8 cellular contexts compared by ENCODE assay signal in the genomic region with DNA sequence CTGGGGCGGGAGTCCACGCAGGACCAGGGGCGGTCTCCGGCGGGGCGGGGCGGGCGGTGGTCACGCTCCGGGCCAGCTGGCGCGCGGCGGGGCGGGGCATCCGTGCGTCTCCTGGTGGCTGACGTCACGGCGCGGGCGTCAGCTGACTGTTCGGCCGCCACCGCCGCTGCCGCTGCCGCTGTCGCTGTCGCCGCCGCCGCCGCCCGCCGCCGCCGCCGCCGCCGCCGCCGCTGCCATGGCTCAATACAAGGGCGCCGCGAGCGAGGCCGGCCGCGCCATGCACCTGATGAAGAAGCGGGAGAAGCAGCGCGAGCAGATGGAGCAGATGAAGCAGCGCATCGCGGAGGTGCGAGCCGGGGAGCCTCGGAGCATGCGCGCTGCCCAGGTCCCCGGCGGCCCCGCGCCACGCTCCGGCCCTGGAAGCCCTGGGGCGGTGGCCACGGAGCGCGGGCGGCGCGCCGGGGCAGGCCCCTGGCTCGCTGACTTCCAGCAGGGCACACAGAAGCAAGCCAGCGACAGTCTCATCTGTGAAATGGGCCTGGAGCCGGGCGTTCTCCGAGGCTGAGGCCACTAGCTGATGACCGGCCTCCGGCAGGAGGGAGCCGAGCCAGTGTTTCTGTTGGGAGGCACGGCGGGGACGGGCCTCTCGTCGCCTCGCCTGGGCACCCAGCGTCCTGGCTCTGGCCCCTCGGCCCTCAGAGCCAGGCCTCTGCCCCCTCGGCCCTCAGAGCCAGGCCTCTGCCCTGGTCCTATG. TPM values are rescaled to one million over a fixed set of nuclear protein-coding genes. Genes with fewer than 3 reads are reported as not detected.
A peak's percentile ranks its signal among the peaks of the same experiment; 100 is the strongest.
DNase-seq lines count a peak whose midpoint lies in the region; ATAC-seq and TF ChIP-seq lines count a peak whose summit lies in the region.

A gene with protein sequence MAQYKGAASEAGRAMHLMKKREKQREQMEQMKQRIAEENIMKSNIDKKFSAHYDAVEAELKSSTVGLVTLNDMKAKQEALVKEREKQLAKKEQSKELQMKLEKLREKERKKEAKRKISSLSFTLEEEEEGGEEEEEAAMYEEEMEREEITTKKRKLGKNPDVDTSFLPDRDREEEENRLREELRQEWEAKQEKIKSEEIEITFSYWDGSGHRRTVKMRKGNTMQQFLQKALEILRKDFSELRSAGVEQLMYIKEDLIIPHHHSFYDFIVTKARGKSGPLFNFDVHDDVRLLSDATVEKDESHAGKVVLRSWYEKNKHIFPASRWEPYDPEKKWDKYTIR (plus strand): TSS at position 141 of the 754 bp plus-strand sequence. CDS start 95 bp downstream, at position 236.

- H3K9me3 Mint-ChIP-seq in nephron progenitor cell = peaks cover 58% of the 10 kb centered on the region

- H3K27ac ChIP-seq in BLaER1 treated with 17β-estradiol and CSF1 and Interleukin-3, amounts not matched to agents 10 nM and 100 nM = peak within 1 kb of the TSS; percentile 57 to 72 (median 65)
- H3K27ac ChIP-seq in Panc1 (ENCODE audit: low read length) (peak within 1 kb of the TSS; percentile 87), substantia nigra (ENCODE audit: low read depth, low read length, poor library complexity, severe bottlenecking) (peak within 1 kb of the TSS; percentile 79)

- H3K4me2 ChIP-seq in BLaER1 treated with 17β-estradiol and CSF1 and Interleukin-3, amounts not matched to agents 10 nM and 100 nM = peak within 1 kb of the TSS; percentile 79 to 91 (median 88)

- peaks cover 9 to 33% (median 21%) of the 10 kb centered on the region in 10 experiments; a peak in 19 of 20 replicates for H3K4me1 ChIP-seq in BLaER1 treated with 17β-estradiol and CSF1 and Interleukin-3, amounts not matched to agents 10 nM and 100 nM
- peaks cover 26% of the 10 kb centered on the region for H3K4me1 ChIP-seq in Panc1 (ENCODE audit: control insufficient read depth, insufficient read depth, low read length)

- POLR2A ChIA-PET in Panc1 (lab: Charles Lee) = interaction anchor here (0.5 kb wide), 1 partner anchor 46 kb away, joined by 9 read pairs; a partner anchor contains a TSS

- H3K27me3 Mint-ChIP-seq in nephron progenitor cell (ENCODE audit: low read depth, poor library complexity) = no peaks in the 10 kb centered on the region

- H3K4me3 ChIP-seq in BLaER1 treated with 17β-estradiol and CSF1 and Interleukin-3, amounts not matched to agents 10 nM and 100 nM = peak within 1 kb of the TSS; percentile 60 to 73 (median 67)
- H3K4me3 ChIP-seq in Panc1 (ENCODE audit: low read depth in 2 of 2, low read length in 2 of 2) (peak within 1 kb of the TSS; percentile 84 to 86), fibroblast of the aortic adventitia (ENCODE audit: low read depth, low read length) (peak within 1 kb of the TSS; percentile 73)

- peaks cover 9% of the 10 kb centered on the region for H3K36me3 Mint-ChIP-seq in nephron progenitor cell (ENCODE audit: low read depth)

- H3K27me3 ChIP-seq in BLaER1 treated with 17β-estradiol and CSF1 and Interleukin-3, amounts not matched to agents 10 nM and 100 nM = peaks cover 9 to 78% (median 45%) of the 10 kb centered on the region in 11 experiments; a peak in 20 of 22 replicates
- H3K27me3 ChIP-seq in Panc1 (ENCODE audit: control insufficient read depth, insufficient read depth, low read length) = no peaks in the 10 kb centered on the region

- DNase-seq in GM19240 (ENCODE audit: insufficient read length, low spot score) (peak; percentile 74), Panc1 (ENCODE audit: low read depth, low spot score) (no peak), fibroblast of the aortic adventitia (ENCODE audit: low read depth) (peak; percentile 41), nephron progenitor cell (peak; percentile 79), substantia nigra (lab: John Stamatoyannopoulos, UW) (peak in 47 of 49 donors; percentile 8 to 86 (median 55))
- peak; percentile 90 for DNase-seq in activated effector memory CD4-positive, alpha-beta T cell treated with anti-CD3 and anti-CD28 coated beads, Interleukin-2, amount 50 U/mL, for 16 hours

- intact Hi-C loops in Panc1 (cut with micrococcal nuclease; ENCODE audit: unreplicated experiment) = no loop called here

- BruUV-seq in Panc1 (replicated peaks; lab: Mats Ljungman, UMichigan) = no TSS peak

- in situ Hi-C loops in Panc1 (cut with HindIII; ENCODE audit: low pct_unique_long_range_greater_than_20kb, low sequenced_read_pairs) = no loop called here

- H3K4me3 Mint-ChIP-seq in nephron progenitor cell = peak within 1 kb of the TSS; percentile 80

- TF ChIP-seq CTCF in Panc1 (IDR thresholded peaks at IDR 0.05) = no peak
- no peak for TF ChIP-seq CTCF in fibroblast of the aortic adventitia (IDR thresholded peaks at IDR 0.05; ENCODE audit: insufficient read depth, low read length)
- no peak for TF ChIP-seq CTCF in nephron progenitor cell (IDR thresholded peaks at IDR 0.05)

- CTCF ChIA-PET in Panc1 (lab: Charles Lee) = no interaction called here

- peaks cover 7 to 82% (median 32%) of the 10 kb centered on the region in 11 experiments; a peak in 20 of 22 replicates for H4K20me1 ChIP-seq in BLaER1 treated with 17β-estradiol and CSF1 and Interleukin-3, amounts not matched to agents 10 nM and 100 nM

- H3K27ac Mint-ChIP-seq in nephron progenitor cell = no peak within 1 kb of the TSS

- ATAC-seq in HG03460 (IDR thresholded peaks at IDR 0.05; ENCODE audit: unreplicated experiment) = peak; percentile 87
- ATAC-seq in Panc1 = peak; percentile 93

- peaks cover 5% of the 10 kb centered on the region for H3K4me1 Mint-ChIP-seq in nephron progenitor cell

- peaks cover 7 to 70% (median 34%) of the 10 kb centered on the region in 11 experiments; a peak in 18 of 22 replicates for H3K36me3 ChIP-seq in BLaER1 treated with 17β-estradiol and CSF1 and Interleukin-3, amounts not matched to agents 10 nM and 100 nM
- H3K36me3 ChIP-seq in Panc1 (ENCODE audit: control insufficient read depth, insufficient read depth, low read length) = peaks cover 2% of the 10 kb centered on the region; the same call in 1 of the 2 replicates

- peak within 1 kb of the TSS; percentile 69 to 87 (median 79) for H3K9ac ChIP-seq in BLaER1 treated with 17β-estradiol and CSF1 and Interleukin-3, amounts not matched to agents 10 nM and 100 nM

- H3K9me3 ChIP-seq in BLaER1 treated with 17β-estradiol and CSF1 and Interleukin-3, amounts not matched to agents 10 nM and 100 nM (replicated peaks in 1 of 11) = peaks cover 0 to 14% (median 0%) of the 10 kb centered on the region in 11 experiments; a peak in 5 of 22 replicates
- H3K9me3 ChIP-seq in Panc1 (ENCODE audit: control insufficient read depth, insufficient read depth, low read depth, low read length) = no peaks in the 10 kb centered on the region

RNA-seq across cellular contexts. Expression of the gene that starts here (rescaled TPM):
- 225 TPM for total RNA-seq in Panc1 (2021; ENCODE audit: unreplicated experiment)
- 389 TPM for polyA plus RNA-seq in Panc1 (2012; ENCODE audit: insufficient read length)
- total RNA-seq in fibroblast of the aortic adventitia (ENCODE audit: low replicate concordance) = 39.0 and 99.0 TPM in 2 replicates
